1 cellular context compared by ENCODE assay signal in the genomic region with DNA sequence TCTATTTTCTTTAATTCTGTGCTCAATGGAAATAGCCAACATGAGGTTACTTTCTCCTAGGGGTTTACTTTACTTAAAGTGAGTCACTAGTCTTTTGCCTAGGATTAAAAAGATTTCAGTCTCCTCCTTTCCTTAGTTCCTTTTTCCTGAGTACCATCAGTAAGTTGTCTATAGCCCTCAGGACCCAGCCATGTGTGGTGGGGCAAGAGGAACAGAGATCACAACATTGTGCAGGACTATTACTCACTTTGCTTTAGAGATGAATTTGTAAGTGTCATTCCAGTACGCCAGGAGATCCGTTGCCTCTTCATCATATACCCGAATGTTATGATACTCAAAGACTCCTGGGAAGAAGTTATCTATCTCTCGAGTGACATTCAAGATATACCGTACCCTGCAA.
TF ChIP-seq lines count a peak whose summit lies in the region.

No MANE protein-coding gene starts in this region.

TF ChIP-seq in K562, 482 proteins besides CTCF, POLR2A, EP300 and RAD21 (continued from another document):
- TF ChIP-seq FOXA3 (CRISPR knock-in tag; conservative IDR thresholded peaks at IDR 0.05 in 1 of 2, IDR thresholded peaks at IDR 0.05 in 1 of 2) (no peak), MCM2 (IDR thresholded peaks at IDR 0.05; ENCODE audit: low read depth) (no peak)
- TF ChIP-seq, protein P1, sequence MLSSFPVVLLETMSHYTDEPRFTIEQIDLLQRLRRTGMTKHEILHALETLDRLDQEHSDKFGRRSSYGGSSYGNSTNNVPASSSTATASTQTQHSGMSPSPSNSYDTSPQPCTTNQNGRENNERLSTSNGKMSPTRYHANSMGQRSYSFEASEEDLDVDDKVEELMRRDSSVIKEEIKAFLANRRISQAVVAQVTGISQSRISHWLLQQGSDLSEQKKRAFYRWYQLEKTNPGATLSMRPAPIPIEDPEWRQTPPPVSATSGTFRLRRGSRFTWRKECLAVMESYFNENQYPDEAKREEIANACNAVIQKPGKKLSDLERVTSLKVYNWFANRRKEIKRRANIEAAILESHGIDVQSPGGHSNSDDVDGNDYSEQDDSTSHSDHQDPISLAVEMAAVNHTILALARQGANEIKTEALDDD (IDR thresholded peaks at IDR 0.05): peak; percentile 81
